In genomic region chr3:69013256-69014021, GRCh38 we compare ENCODE assay signal across 8 cellular contexts. TPM values are rescaled to one million over a fixed set of nuclear protein-coding genes. Genes with fewer than 3 reads are reported as not detected.
A peak's percentile ranks its signal among the peaks of the same experiment; 100 is the strongest.
DNase-seq lines count a peak whose midpoint lies in the region; ATAC-seq and TF ChIP-seq lines count a peak whose summit lies in the region.

Gene EOGT (minus strand): TSS chr3:69013684. CDS start chr3:69009846, 3,838 bp downstream.

- intact Hi-C loops in activated T-helper 2 cell treated with anti-CD3 and anti-CD28 coated beads, Interferon-gamma antibody, Interleukin-2, Interleukin-4, amounts not matched to agents 10 μg/mL and 5 μg/mL and 100 μg/mL, durations not matched to agents 14 hours and 24 hours and 36 hours (cut with micrococcal nuclease), result loop anchor here (2.0 to 5.0 kb wide), 2 partner anchors 39 to 71 kb away; partner anchors contain the start of genes ARL6IP5 and TMF1
- intact Hi-C loops in stomach (cut with DNase I; ENCODE audit: low total_unique reads), result no loop called here

- no peaks in the 10 kb centered on the region for H3K9me3 Mint-ChIP-seq in activated T-helper 2 cell treated with anti-CD3 and anti-CD28 coated beads, Interferon-gamma antibody, Interleukin-2, Interleukin-4, amounts not matched to agents 10 μg/mL and 5 μg/mL and 100 μg/mL, durations not matched to agents 14 hours and 24 hours and 36 hours
- H3K9me3 Mint-ChIP-seq in nephron, result no peaks in the 10 kb centered on the region

- H3K4me3 ChIP-seq in HUES48 (ENCODE audit: low read depth, low read length) (peak within 1 kb of the TSS; percentile 77), stomach (peak within 1 kb of the TSS; percentile 54 to 86 (median 74))

- H3K27ac ChIP-seq in HUES48 (ENCODE audit: low read depth, low read length) (peak within 1 kb of the TSS; percentile 87), stomach (peak within 1 kb of the TSS; percentile 92 to 99 (median 98))

- H3K9me3 ChIP-seq in HUES48 (ENCODE audit: control insufficient read depth, insufficient read depth, low read length) (no peaks in the 10 kb centered on the region), stomach (no peaks in the 10 kb centered on the region)

- H3K27me3 Mint-ChIP-seq in activated T-helper 2 cell treated with anti-CD3 and anti-CD28 coated beads, Interferon-gamma antibody, Interleukin-2, Interleukin-4, amounts not matched to agents 10 μg/mL and 5 μg/mL and 100 μg/mL, durations not matched to agents 14 hours and 24 hours and 36 hours (ENCODE audit: low read depth), result no peaks in the 10 kb centered on the region
- no peaks in the 10 kb centered on the region for H3K27me3 Mint-ChIP-seq in nephron (ENCODE audit: low read depth)

- TF ChIP-seq CTCF in nephron (IDR thresholded peaks at IDR 0.05; ENCODE audit: unreplicated experiment in 3 of 3), result peak; percentile 36 to 71 (median 56)
- TF ChIP-seq CTCF in stomach (IDR thresholded peaks at IDR 0.05), result peak in 5 of 7 experiments; percentile 22 to 61 (median 32)

- WGBS in stomach, 5 donors, result 0 to 2% (median 0%) methylated on average over 7 to 95 of the region's 95 CpGs

- peak within 1 kb of the TSS; percentile 87 for H3K9ac ChIP-seq in HUES48 (ENCODE audit: low read depth, low read length)

- TF ChIP-seq EP300 in stomach (IDR thresholded peaks at IDR 0.05), result no peak

- H3K4me1 Mint-ChIP-seq in activated T-helper 2 cell treated with anti-CD3 and anti-CD28 coated beads, Interferon-gamma antibody, Interleukin-2, Interleukin-4, amounts not matched to agents 10 μg/mL and 5 μg/mL and 100 μg/mL, durations not matched to agents 14 hours and 24 hours and 36 hours (ENCODE audit: low read depth), result peaks cover 24% of the 10 kb centered on the region
- peaks cover 34% of the 10 kb centered on the region for H3K4me1 Mint-ChIP-seq in nephron

- peak within 1 kb of the TSS; percentile 71 for H3K27ac Mint-ChIP-seq in activated T-helper 2 cell treated with anti-CD3 and anti-CD28 coated beads, Interferon-gamma antibody, Interleukin-2, Interleukin-4, amounts not matched to agents 10 μg/mL and 5 μg/mL and 100 μg/mL, durations not matched to agents 14 hours and 24 hours and 36 hours
- H3K27ac Mint-ChIP-seq in nephron, result peak within 1 kb of the TSS; percentile 79 to 94 (median 81)

- DNase-seq in DMS153 treated with DMSO at 0.1 percent for 48 hours (lab: John Stamatoyannopoulos, UW; ENCODE audit: unreplicated experiment) (peak; percentile 13), RPMI8226 (peak; percentile 89), fibroblast of peridontal ligament (ENCODE audit: extremely low read depth) (peak; percentile 75), stomach (peak; percentile 89)
- DNase-seq in activated T-helper 2 cell treated with anti-CD3 and anti-CD28 coated beads, Interferon-gamma antibody, Interleukin-2, Interleukin-4, amounts not matched to agents 10 μg/mL and 5 μg/mL and 100 μg/mL, durations not matched to agents 14 hours and 24 hours and 36 hours (ENCODE audit: low spot score), result peak; percentile 77

- peaks cover 58% of the 10 kb centered on the region for H3K4me1 ChIP-seq in HUES48 (ENCODE audit: control insufficient read depth, insufficient read depth, low read length)
- H3K4me1 ChIP-seq in stomach, result peaks cover 17 to 41% (median 29%) of the 10 kb centered on the region in 4 donors

- H3K27me3 ChIP-seq in HUES48 (ENCODE audit: control insufficient read depth, insufficient read depth, low read length), result peaks cover 3% of the 10 kb centered on the region; the same call in 1 of the 2 replicates
- H3K27me3 ChIP-seq in stomach, result no peaks in the 10 kb centered on the region

- peak within 1 kb of the TSS; percentile 84 for H3K4me3 Mint-ChIP-seq in activated T-helper 2 cell treated with anti-CD3 and anti-CD28 coated beads, Interferon-gamma antibody, Interleukin-2, Interleukin-4, amounts not matched to agents 10 μg/mL and 5 μg/mL and 100 μg/mL, durations not matched to agents 14 hours and 24 hours and 36 hours (ENCODE audit: low read depth)
- H3K4me3 Mint-ChIP-seq in nephron, result peak within 1 kb of the TSS; percentile 88 to 96 (median 94)

- H3K36me3 ChIP-seq in HUES48 (ENCODE audit: control insufficient read depth, insufficient read depth, low read length) (peaks cover 9% of the 10 kb centered on the region; the same call in 1 of the 2 replicates), stomach (peaks cover 0 to 20% (median 16%) of the 10 kb centered on the region in 4 donors)

- peak; percentile 82 for ATAC-seq in GM21390 (IDR thresholded peaks at IDR 0.05; ENCODE audit: unreplicated experiment)

- TF ChIP-seq POLR2A in stomach (IDR thresholded peaks at IDR 0.05), result no peak

- H3K36me3 Mint-ChIP-seq in activated T-helper 2 cell treated with anti-CD3 and anti-CD28 coated beads, Interferon-gamma antibody, Interleukin-2, Interleukin-4, amounts not matched to agents 10 μg/mL and 5 μg/mL and 100 μg/mL, durations not matched to agents 14 hours and 24 hours and 36 hours (ENCODE audit: low read depth), result peaks cover 33% of the 10 kb centered on the region
- peaks cover 20% of the 10 kb centered on the region for H3K36me3 Mint-ChIP-seq in nephron (ENCODE audit: low read depth)

RNA-seq across cellular contexts. Expression of gene EOGT, which starts in this region (rescaled TPM):
- total RNA-seq in activated T-helper 2 cell treated with anti-CD3 and anti-CD28 coated beads, Interferon-gamma antibody, Interleukin-2, Interleukin-4, amounts not matched to agents 10 μg/mL and 5 μg/mL and 100 μg/mL, durations not matched to agents 14 hours and 24 hours and 36 hours, result 15.4 and 18.1 TPM in 2 replicates
- total RNA-seq in stomach, result 10 to 100 TPM in 4 of 5 donors, 1 to 10 TPM in 1; 4.6 to 80.5 (median 44.2) TPM
- polyA plus RNA-seq in stomach, result 10 to 100 TPM in 1 of 3 donors, 1 to 10 TPM in 2; 7.1 to 17.4 (median 7.2) TPM

Comparison
In these comparisons a context has a peak if more than half of its experiments do, and no peak if none do; other contexts are left out.
1. Peak in every context shown above with its lines: DNase-seq, ATAC-seq, H3K4me3 ChIP-seq and H3K27ac ChIP-seq.
2. DNase-seq: peak in every context shown above with its lines; median percentile 89 in RPMI8226; 89 in stomach; 77 in activated T-helper 2 cell treated with anti-CD3 and anti-CD28 coated beads, Interferon-gamma antibody, Interleukin-2, Interleukin-4, amounts not matched to agents 10 μg/mL and 5 μg/mL and 100 μg/mL, durations not matched to agents 14 hours and 24 hours and 36 hours; 75 in fibroblast of peridontal ligament; 13 in DMS153 treated with DMSO at 0.1 percent for 48 hours.